26 cellular contexts compared by ENCODE assay signal in genomic region chr2:11054783-11055751, GRCh38.
"Had no signal": no experiment of that assay in that cellular context is flagged by ENCODE, and none has a peak within 500 bp of the region (broad histone marks: within the 10 kb centered on the region; RNA-seq: fewer than 3 reads in every experiment).

No MANE protein-coding gene starts in this region.

- H3K9me3 Mint-ChIP-seq: mesothelial cell of epicardium; natural killer cell treated with Interleukin-12 subunit alpha and Interleukin-12 subunit beta and Interleukin-15 and Interleukin-18, amount 100 ng/mL, for 72 hours; neural crest cell; stimulated activated naive CD8-positive, alpha-beta T cell treated with anti-CD3 and anti-CD28 coated beads, Interleukin-15, Interleukin-2, amounts not matched to agents 100 ng/mL and 50 ng/mL, for 24 hours had no signal

- H3K36me3 ChIP-seq: gastrocnemius medialis, lower lobe of right lung, prostate gland, right atrium auricular region, suprapubic skin, transverse colon had no signal

- H3K4me1 Mint-ChIP-seq: memory B cell; naive B cell; neural crest cell; stimulated activated effector memory CD8-positive, alpha-beta T cell treated with anti-CD3 and anti-CD28 coated beads, Interleukin-12 subunit alpha, Interleukin-12 subunit beta, amount 100 ng/mL, for 72 hours had no signal

- FAIRE-seq: keratinocyte, urothelium cell line had no signal

- H3K27ac ChIP-seq: gastrocnemius medialis, lower lobe of right lung, prostate gland, right atrium auricular region, suprapubic skin, transverse colon had no signal

- H3K4me3 ChIP-seq: gastrocnemius medialis, lower lobe of right lung, mucosa of descending colon, prostate gland, right atrium auricular region, smooth muscle cell, suprapubic skin, transverse colon had no signal

- H3K36me3 Mint-ChIP-seq: memory B cell; mesothelial cell of epicardium; naive B cell; natural killer cell treated with Interleukin-12 subunit alpha and Interleukin-12 subunit beta and Interleukin-15 and Interleukin-18, amount 100 ng/mL, for 72 hours; stimulated activated effector memory CD8-positive, alpha-beta T cell treated with anti-CD3 and anti-CD28 coated beads, Interleukin-12 subunit alpha, Interleukin-12 subunit beta, amount 100 ng/mL, for 72 hours had no signal

- H3K4me3 Mint-ChIP-seq: memory B cell; mesothelial cell of epicardium; natural killer cell treated with Interleukin-12 subunit alpha and Interleukin-12 subunit beta and Interleukin-15 and Interleukin-18, amount 100 ng/mL, for 72 hours; neural crest cell; stimulated activated effector memory CD8-positive, alpha-beta T cell treated with anti-CD3 and anti-CD28 coated beads, Interleukin-12 subunit alpha, Interleukin-12 subunit beta, amount 100 ng/mL, for 72 hours; stimulated activated naive CD8-positive, alpha-beta T cell treated with anti-CD3 and anti-CD28 coated beads, Interleukin-15, Interleukin-2, amounts not matched to agents 100 ng/mL and 50 ng/mL, for 24 hours had no signal

- H3K4me1 ChIP-seq: gastrocnemius medialis, lower lobe of right lung, prostate gland, right atrium auricular region, suprapubic skin, transverse colon had no signal

- H3K9me3 ChIP-seq: gastrocnemius medialis, mucosa of descending colon, prostate gland, suprapubic skin had no signal

- DNase-seq: cerebellar nuclear complex; cortex of kidney; foreskin fibroblast; gastrocnemius medialis; head of caudate nucleus; left ventricle myocardium superior; lower lobe of right lung; mucosa of descending colon; naive B cell; stimulated activated CD4-positive, alpha-beta T cell treated with anti-CD3 and anti-CD28 coated beads, Interleukin-12 subunit alpha, Interleukin-12 subunit beta, amount 100 ng/mL, for 4 hours; stimulated activated CD4-positive, alpha-beta T cell treated with anti-CD3 and anti-CD28 coated beads, Interleukin-2, amount 100 ng/mL, for 24 hours; stimulated activated CD4-positive, alpha-beta T cell treated with anti-CD3 and anti-CD28 coated beads, Interleukin-4, amount 100 ng/mL, for 24 hours; transverse colon had no signal

- H3K27ac Mint-ChIP-seq: memory B cell; mesothelial cell of epicardium; natural killer cell treated with Interleukin-12 subunit alpha and Interleukin-12 subunit beta and Interleukin-15 and Interleukin-18, amount 100 ng/mL, for 72 hours; stimulated activated effector memory CD8-positive, alpha-beta T cell treated with anti-CD3 and anti-CD28 coated beads, Interleukin-12 subunit alpha, Interleukin-12 subunit beta, amount 100 ng/mL, for 72 hours; stimulated activated naive CD8-positive, alpha-beta T cell treated with anti-CD3 and anti-CD28 coated beads, Interleukin-15, Interleukin-2, amounts not matched to agents 100 ng/mL and 50 ng/mL, for 24 hours had no signal

- ATAC-seq: gastrocnemius medialis; left ventricle myocardium superior; mucosa of descending colon; sciatic nerve; stimulated activated effector memory CD8-positive, alpha-beta T cell treated with anti-CD3 and anti-CD28 coated beads, Interleukin-12 subunit alpha, Interleukin-12 subunit beta, amount 100 ng/mL, for 72 hours had no signal

- H3K27me3 ChIP-seq: right atrium auricular region had no signal
